25 cellular contexts compared by ENCODE assay signal in the genomic region with DNA sequence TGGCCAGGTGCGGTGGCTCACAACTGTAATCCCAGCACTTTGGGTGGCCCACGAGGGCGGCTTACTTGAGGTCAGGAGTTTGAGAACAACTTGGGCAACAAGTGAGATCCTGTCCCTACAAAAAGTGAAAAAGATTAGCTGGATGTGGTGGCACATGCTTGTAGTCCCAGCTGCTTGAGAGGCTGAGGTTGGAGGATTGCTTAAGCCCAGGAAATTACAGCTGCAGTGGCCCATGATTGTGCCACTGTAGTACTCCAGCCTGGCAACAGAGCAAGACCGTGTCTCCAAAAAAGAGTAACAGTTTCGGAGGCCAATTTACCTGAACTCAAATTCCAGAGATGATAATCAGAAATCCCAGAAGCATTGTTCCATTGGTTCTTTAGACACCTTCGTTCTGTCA.
"Had no signal": no experiment of that assay in that cellular context is flagged by ENCODE, and none has a peak within 500 bp of the region (broad histone marks: within the 10 kb centered on the region; RNA-seq: fewer than 3 reads in every experiment).

No MANE protein-coding gene starts in this region.

- H3K36me3 ChIP-seq: neural progenitor cell had no signal

- DNase-seq: dermis blood vessel endothelial cell; effector memory CD4-positive, alpha-beta T cell; foreskin keratinocyte; heart left ventricle; kidney; left lung; mesendoderm; midbrain; naive thymus-derived CD4-positive, alpha-beta T cell; nucleus accumbens; stimulated activated CD4-positive, alpha-beta T cell treated with anti-CD3 and anti-CD28 coated beads, Interleukin-2, amount 100 ng/mL, for 24 hours; stimulated activated CD4-positive, alpha-beta T cell treated with anti-CD3 and anti-CD28 coated beads, Interleukin-4, amount 100 ng/mL, for 24 hours; stimulated activated naive CD4-positive, alpha-beta T cell treated with Interleukin-2 at 50 U/mL for 16 hours; stomach; thyroid gland; trophoblast cell had no signal

- H3K9me3 ChIP-seq: esophagus muscularis mucosa, gastroesophageal sphincter, heart left ventricle, left lung, prostate gland, right atrium auricular region, stomach, thyroid gland had no signal

- H3K27ac ChIP-seq: esophagus muscularis mucosa, foreskin keratinocyte, gastroesophageal sphincter, heart left ventricle, hepatocyte, left lung, neural progenitor cell, prostate gland, right atrium auricular region, stomach, thyroid gland had no signal

- ATAC-seq: foreskin keratinocyte; gastroesophageal sphincter; left lung; naive thymus-derived CD4-positive, alpha-beta T cell; sciatic nerve; stimulated activated effector memory CD8-positive, alpha-beta T cell treated with anti-CD3 and anti-CD28 coated beads, Interleukin-12 subunit alpha, Interleukin-12 subunit beta, amount 100 ng/mL, for 72 hours had no signal

- H3K4me1 ChIP-seq: foreskin keratinocyte had no signal

- H3K4me3 ChIP-seq: esophagus muscularis mucosa, gastroesophageal sphincter, heart left ventricle, hepatocyte, left lung, neural progenitor cell, prostate gland, right atrium auricular region, smooth muscle cell, stomach, thyroid gland had no signal

- H3K27me3 ChIP-seq: esophagus muscularis mucosa, foreskin keratinocyte, gastroesophageal sphincter, heart left ventricle, hepatocyte, left lung, neural progenitor cell, right atrium auricular region, stomach, thyroid gland had no signal
